Comparison of ENCODE assay signal across 23 cellular contexts in genomic region chr1:213977486-213977842, GRCh38. TPM values are rescaled to one million over a fixed set of nuclear protein-coding genes. Genes with fewer than 3 reads are reported as not detected.
DNase-seq lines count a peak whose midpoint lies in the region; ATAC-seq, FAIRE-seq and TF ChIP-seq lines count a peak whose summit lies in the region.
"Had no signal": no experiment of that assay in that cellular context is flagged by ENCODE, and none has a peak within 500 bp of the region (broad histone marks: within the 10 kb centered on the region; RNA-seq: fewer than 3 reads in every experiment).

No MANE protein-coding gene starts in this region.

- WGBS in heart right ventricle, 2 donors = 30 to 34% methylated on average over 7 of the region's 7 CpGs
- WGBS in HepG2 (ENCODE audit: low lambda C conversion rate) = 59% methylated on average over 7 of the region's 7 CpGs

- no peak for TF ChIP-seq CTCF in heart right ventricle (IDR thresholded peaks at IDR 0.05)
- TF ChIP-seq CTCF in HepG2 (CRISPR knock-in tag; IDR thresholded peaks at IDR 0.05) = no peak

- in situ Hi-C loops in HepG2 (cut with HindIII; ENCODE audit: extremely low pct_ligation_motif_present, low pct_unique_long_range_greater_than_20kb) = loop anchor here (25.0 kb wide), 1 partner anchor 740 kb away; no protein-coding TSS in a partner anchor

- peak overlapping the region; percentile 29 for H2AFZ ChIP-seq in HepG2 (ENCODE audit: low read length)

- FAIRE-seq in HepG2 (lab: Jason Lieb, UNC) = no peak
- FAIRE-seq: G401.6, kidney had no signal

- TF ChIP-seq EP300 in HepG2 (IDR thresholded peaks at IDR 0.05; ENCODE audit: low read depth in 2 of 2, low read length in 2 of 2) = peak in 1 of 2 experiments; percentile 19; a peak in 1 of 4 replicates
- no peak; the same call in 1 of the 2 replicates for TF ChIP-seq EP300 in HepG2 (CRISPR knock-in tag; IDR thresholded peaks at IDR 0.05; ENCODE audit: borderline replicate concordance)

- H3K4me2 ChIP-seq in HepG2 (ENCODE audit: low read depth, low read length) = peak overlapping the region; percentile 63; the same call in 1 of the 2 replicates
- H3K4me2 ChIP-seq: BLaER1 treated with 17β-estradiol and CSF1 and Interleukin-3, amounts not matched to agents 10 nM and 100 nM; SK-N-SH had no signal

- no peak overlapping the region for H3K4me3 ChIP-seq in heart right ventricle
- no peak overlapping the region for H3K4me3 ChIP-seq in HepG2 (replicated peaks in 1 of 3; ENCODE audit: insufficient read depth in 1 of 3, low read depth in 2 of 3, low read length in 3 of 3)
- H3K4me3 ChIP-seq: BLaER1 treated with 17β-estradiol and CSF1 and Interleukin-3, amounts not matched to agents 10 nM and 100 nM; HAP-1 had no signal

- H3K27ac ChIP-seq in heart right ventricle (no peak overlapping the region), HepG2 (ENCODE audit: extremely low read length, insufficient read depth, low read length) (peak overlapping the region; percentile 37)
- H3K27ac ChIP-seq: BLaER1 treated with 17β-estradiol and CSF1 and Interleukin-3, amounts not matched to agents 10 nM and 100 nM had no signal

- DNase-seq in heart right ventricle = no peak
- no peak for DNase-seq in Right ventricle myocardium inferior (ENCODE audit: missing footprints)
- DNase-seq in dermis microvascular lymphatic vessel endothelial cell (ENCODE audit: low read depth in 2 of 2) = peak; percentile 97 to 98
- peak; percentile 54 for DNase-seq in HepG2 (ENCODE audit: low spot score)
- no peak for DNase-seq in cortex of kidney (lab: John Stamatoyannopoulos, UW)
- DNase-seq in activated CD8-positive, alpha-beta T cell treated with anti-CD3 and anti-CD28 coated beads, Interleukin-2, amount 10 ng/mL, durations not matched to agents 7 days and 5 days = no peak
- DNase-seq in T-helper 2 cell treated with Interferon-gamma antibody and Interleukin-4, amounts not matched to agents 5 μg/mL and 100 μg/mL, for 36 hours (ENCODE audit: low spot score) = no peak
- DNase-seq: activated CD4-positive, alpha-beta T cell treated with anti-CD3 and anti-CD28 coated beads, Interleukin-2, amount 50 U/mL, for 4 hours; activated gamma-delta T cell; caudate nucleus; hypothalamus; kidney; mesenchymal stem cell; naive thymus-derived CD8-positive, alpha-beta T cell; NCI-H1417; NCI-H2081 treated with DMSO at 0.1 percent for 48 hours; NCI-H524; RPMI8226; SK-N-SH had no signal

- no peaks in the 10 kb centered on the region for H3K9me3 Mint-ChIP-seq in activated CD8-positive, alpha-beta T cell treated with anti-CD3 and anti-CD28 coated beads, Interleukin-2, amount 10 ng/mL, durations not matched to agents 7 days and 5 days (ENCODE audit: insufficient read depth)
- H3K9me3 Mint-ChIP-seq in T-helper 2 cell treated with Interferon-gamma antibody and Interleukin-4, amounts not matched to agents 5 μg/mL and 100 μg/mL, for 36 hours = no peaks in the 10 kb centered on the region

- H3K27me3 ChIP-seq in heart right ventricle (peaks cover 0 to 74% (median 57%) of the 10 kb centered on the region in 7 donors), HepG2 (ENCODE audit: control insufficient read depth in 1 of 2, insufficient read depth in 2 of 2, low read length in 2 of 2) (no peaks in the 10 kb centered on the region)

- H4K20me1 ChIP-seq in HepG2 (ENCODE audit: insufficient read depth, low read length) = no peaks in the 10 kb centered on the region

- no peak for TF ChIP-seq RAD21 in HepG2 (CRISPR knock-in tag; IDR thresholded peaks at IDR 0.05)

- intact Hi-C loops in heart right ventricle (cut with DNase I) (no loop called here), Right ventricle myocardium inferior (cut with DNase I) (no loop called here), HepG2 (cut with micrococcal nuclease; ENCODE audit: unreplicated experiment) (no loop called here)

- H3K36me3 Mint-ChIP-seq in activated CD8-positive, alpha-beta T cell treated with anti-CD3 and anti-CD28 coated beads, Interleukin-2, amount 10 ng/mL, durations not matched to agents 7 days and 5 days (ENCODE audit: low read depth) = no peaks in the 10 kb centered on the region
- no peaks in the 10 kb centered on the region for H3K36me3 Mint-ChIP-seq in T-helper 2 cell treated with Interferon-gamma antibody and Interleukin-4, amounts not matched to agents 5 μg/mL and 100 μg/mL, for 36 hours (ENCODE audit: low read depth)

- H3K9me3 ChIP-seq in heart right ventricle (no peaks in the 10 kb centered on the region), HepG2 (ENCODE audit: low read length) (no peaks in the 10 kb centered on the region)
- H3K9me3 ChIP-seq: HAP-1, SK-N-SH had no signal

- no peak overlapping the region for H3K27ac Mint-ChIP-seq in activated CD8-positive, alpha-beta T cell treated with anti-CD3 and anti-CD28 coated beads, Interleukin-2, amount 10 ng/mL, durations not matched to agents 7 days and 5 days
- H3K27ac Mint-ChIP-seq in T-helper 2 cell treated with Interferon-gamma antibody and Interleukin-4, amounts not matched to agents 5 μg/mL and 100 μg/mL, for 36 hours = no peak overlapping the region
- H3K27ac Mint-ChIP-seq: naive thymus-derived CD8-positive, alpha-beta T cell had no signal

- TF ChIP-seq POLR2A in HepG2 (IDR thresholded peaks at IDR 0.05; ENCODE audit: insufficient read depth in 1 of 2, low read depth in 2 of 2, low read length in 2 of 2) = no peak

- POLR2A ChIA-PET in HepG2 (lab: Yijun Ruan, JAX) = interaction anchor here (0.6 to 2.9 kb wide), 10 partner anchors 10 to 605 kb away, joined by 3 to 21 read pairs (median 5); partner anchors contain the start of gene PROX1
- POLR2A ChIA-PET in activated CD8-positive, alpha-beta T cell treated with anti-CD3 and anti-CD28 coated beads, Interleukin-2, amount 10 ng/mL, durations not matched to agents 7 days and 5 days (lab: Charles Lee) = no interaction called here

- H3K4me3 Mint-ChIP-seq in activated CD8-positive, alpha-beta T cell treated with anti-CD3 and anti-CD28 coated beads, Interleukin-2, amount 10 ng/mL, durations not matched to agents 7 days and 5 days = no peak overlapping the region
- no peak overlapping the region for H3K4me3 Mint-ChIP-seq in T-helper 2 cell treated with Interferon-gamma antibody and Interleukin-4, amounts not matched to agents 5 μg/mL and 100 μg/mL, for 36 hours
- H3K4me3 Mint-ChIP-seq: naive thymus-derived CD8-positive, alpha-beta T cell had no signal

- ATAC-seq in heart right ventricle (peak in 7 of 8 donors; percentile 36 to 72 (median 67)), Right ventricle myocardium inferior (no peak), HepG2 (peak; percentile 80), GM18502 (IDR thresholded peaks at IDR 0.05; ENCODE audit: poor library complexity, unreplicated experiment) (no peak)
- no peak for ATAC-seq in activated CD8-positive, alpha-beta T cell treated with anti-CD3 and anti-CD28 coated beads, Interleukin-2, amount 10 ng/mL, durations not matched to agents 7 days and 5 days
- ATAC-seq: naive thymus-derived CD8-positive, alpha-beta T cell had no signal

- no peaks in the 10 kb centered on the region for H3K79me2 ChIP-seq in HepG2 (ENCODE audit: insufficient read depth, low read length)

- H3K4me1 Mint-ChIP-seq in activated CD8-positive, alpha-beta T cell treated with anti-CD3 and anti-CD28 coated beads, Interleukin-2, amount 10 ng/mL, durations not matched to agents 7 days and 5 days (ENCODE audit: low read depth) = no peaks in the 10 kb centered on the region
- peaks cover 3% of the 10 kb centered on the region for H3K4me1 Mint-ChIP-seq in T-helper 2 cell treated with Interferon-gamma antibody and Interleukin-4, amounts not matched to agents 5 μg/mL and 100 μg/mL, for 36 hours (ENCODE audit: low read depth)

- H3K4me1 ChIP-seq in heart right ventricle = peaks cover 0 to 3% (median 2%) of the 10 kb centered on the region in 9 donors
- H3K4me1 ChIP-seq in HepG2 (ENCODE audit: insufficient read depth, low read length) = peaks cover 45% of the 10 kb centered on the region

- no peak overlapping the region for H3K9ac ChIP-seq in HepG2 (ENCODE audit: insufficient read depth, low read depth, low read length)
- H3K9ac ChIP-seq: BLaER1 treated with 17β-estradiol and CSF1 and Interleukin-3, amounts not matched to agents 10 nM and 100 nM; SK-N-SH had no signal

- H3K36me3 ChIP-seq in heart right ventricle = no peaks in the 10 kb centered on the region
- H3K36me3 ChIP-seq in HepG2 (replicated peaks in 1 of 2; ENCODE audit: control insufficient read depth in 1 of 2, insufficient read depth in 2 of 2, low read length in 2 of 2) = no peaks in the 10 kb centered on the region
- H3K36me3 ChIP-seq: BLaER1 treated with 17β-estradiol and CSF1 and Interleukin-3, amounts not matched to agents 10 nM and 100 nM; HAP-1 had no signal

- no TSS peak for BruUV-seq in HepG2 (replicated peaks; lab: Mats Ljungman, UMichigan)

- CTCF ChIA-PET in HepG2 (lab: Yijun Ruan, JAX; ENCODE audit: low intra/inter-chr PET ratio, low total read pairs) = no interaction called here
- CTCF ChIA-PET in activated CD8-positive, alpha-beta T cell treated with anti-CD3 and anti-CD28 coated beads, Interleukin-2, amount 10 ng/mL, durations not matched to agents 7 days and 5 days (lab: Charles Lee) = no interaction called here

- peaks cover 52% of the 10 kb centered on the region for H3K27me3 Mint-ChIP-seq in activated CD8-positive, alpha-beta T cell treated with anti-CD3 and anti-CD28 coated beads, Interleukin-2, amount 10 ng/mL, durations not matched to agents 7 days and 5 days (ENCODE audit: low read depth)
- peaks cover 71% of the 10 kb centered on the region for H3K27me3 Mint-ChIP-seq in T-helper 2 cell treated with Interferon-gamma antibody and Interleukin-4, amounts not matched to agents 5 μg/mL and 100 μg/mL, for 36 hours (ENCODE audit: low read depth)

RNA-seq across cellular contexts. Expression of gene PROX1, which starts 10.3 kb away (rescaled TPM):
- total RNA-seq in heart right ventricle (100 to 1,000 TPM in 8 of 10 donors, 10 to 100 TPM in 2; 52.6 to 132 (median 116) TPM), Right ventricle myocardium inferior (82.9 TPM), dermis microvascular lymphatic vessel endothelial cell (56.4 and 112 TPM in 2 replicates), HepG2 (2016; rRNA removed; fragmentation: Illumina TruSeq; extraction: Trizol) (30.2 and 48.5 TPM in 2 replicates)
- polyA plus RNA-seq in heart right ventricle (10 to 100 TPM in 1 of 2 donors, 1 to 10 TPM in 1; 2.5 to 10.2 TPM), HepG2 (2011; rRNA removed) (10.0 and 12.3 TPM in 2 replicates)
- total RNA-seq in HepG2 (2016; cell fraction: cytosol; rRNA removed; fragmentation: Illumina TruSeq; extraction: Trizol; ENCODE audit: low read depth) = 18.3 and 23.4 TPM in 2 replicates
- total RNA-seq in HepG2 (2016; cell fraction: insoluble cytoplasmic fraction; rRNA removed; fragmentation: Illumina TruSeq; extraction: Trizol) = 30.0 and 40.1 TPM in 2 replicates
- total RNA-seq in HepG2 (2016; cell fraction: membrane; rRNA removed; fragmentation: Illumina TruSeq; extraction: Trizol) = 37.4 and 49.2 TPM in 2 replicates
- total RNA-seq in HepG2 (2016; cell fraction: nucleus; rRNA removed; fragmentation: Illumina TruSeq; extraction: Trizol) = 48.9 and 52.6 TPM in 2 replicates
- 6.4 and 10.1 TPM in 2 replicates for polyA plus RNA-seq in HepG2 (2011; cell fraction: cytosol; rRNA removed)
- polyA plus RNA-seq in HepG2 (2011; cell fraction: nucleus; rRNA removed) = 24.5 and 25.6 TPM in 2 replicates
- 32.4 and 38.1 TPM in 2 replicates for polyA plus RNA-seq in HepG2 (2012)
- 0.63 and 0.75 TPM in 2 replicates for polyA plus RNA-seq in HepG2 (2016; cell fraction: cytosol; fragmentation: Illumina TruSeq; extraction: Trizol; ENCODE audit: low read depth)
- polyA plus RNA-seq in HepG2 (2016; cell fraction: insoluble cytoplasmic fraction; fragmentation: Illumina TruSeq; extraction: Trizol; ENCODE audit: low read depth) = 32.3 and 34.3 TPM in 2 replicates
- polyA plus RNA-seq in HepG2 (2016; cell fraction: membrane; fragmentation: Illumina TruSeq; extraction: Trizol; ENCODE audit: low read depth) = 2.9 and 3.5 TPM in 2 replicates
- 47.2 and 51.1 TPM in 2 replicates for polyA plus RNA-seq in HepG2 (2016; cell fraction: nucleus; fragmentation: Illumina TruSeq; extraction: Trizol; ENCODE audit: insufficient read depth, low read depth)
- polyA minus RNA-seq in HepG2 (2011; rRNA and poly(A)+ RNA removed; ENCODE audit: low replicate concordance) = 40.4 TPM in 1 of 2 replicates, not detected in the other
- 37.0 and 45.5 TPM in 2 replicates for polyA minus RNA-seq in HepG2 (2011; cell fraction: cytosol; rRNA and poly(A)+ RNA removed)
- 45.6 and 52.3 TPM in 2 replicates for polyA minus RNA-seq in HepG2 (2011; cell fraction: nucleus; rRNA and poly(A)+ RNA removed)
- not detected for total RNA-seq in activated CD8-positive, alpha-beta T cell treated with anti-CD3 and anti-CD28 coated beads, Interleukin-2, amount 10 ng/mL, durations not matched to agents 7 days and 5 days
- total RNA-seq: naive thymus-derived CD8-positive, alpha-beta T cell had no signal
- polyA plus RNA-seq: naive thymus-derived CD8-positive, alpha-beta T cell had no signal

Comparison
In these comparisons a context has a peak if more than half of its experiments do, and no peak if none do; other contexts are left out.
1. ATAC-seq: peak in heart right ventricle (7 of 8) and HepG2 (single experiment); none in Right ventricle myocardium inferior (single experiment), GM18502 (single experiment) and activated CD8-positive, alpha-beta T cell treated with anti-CD3 and anti-CD28 coated beads, Interleukin-2, amount 10 ng/mL, durations not matched to agents 7 days and 5 days (single experiment).
2. DNase-seq: peak in dermis microvascular lymphatic vessel endothelial cell (2 of 2) and HepG2 (single experiment); none in heart right ventricle (0 of 2), Right ventricle myocardium inferior (single experiment), cortex of kidney (single experiment), activated CD8-positive, alpha-beta T cell treated with anti-CD3 and anti-CD28 coated beads, Interleukin-2, amount 10 ng/mL, durations not matched to agents 7 days and 5 days (single experiment) and T-helper 2 cell treated with Interferon-gamma antibody and Interleukin-4, amounts not matched to agents 5 μg/mL and 100 μg/mL, for 36 hours (single experiment).
3. RNA of gene PROX1, which starts 10.3 kb away (total RNA-seq): 52.6 to 132 TPM in heart right ventricle, 82.9 TPM in Right ventricle myocardium inferior (single experiment), 56.4 to 112 TPM in dermis microvascular lymphatic vessel endothelial cell and 18.3 to 52.6 TPM in HepG2; not detected in activated CD8-positive, alpha-beta T cell treated with anti-CD3 and anti-CD28 coated beads, Interleukin-2, amount 10 ng/mL, durations not matched to agents 7 days and 5 days; every median in the first group is over 10 times any median in the second.